ENCODE assay signal across 21 cellular contexts in the genomic region with DNA sequence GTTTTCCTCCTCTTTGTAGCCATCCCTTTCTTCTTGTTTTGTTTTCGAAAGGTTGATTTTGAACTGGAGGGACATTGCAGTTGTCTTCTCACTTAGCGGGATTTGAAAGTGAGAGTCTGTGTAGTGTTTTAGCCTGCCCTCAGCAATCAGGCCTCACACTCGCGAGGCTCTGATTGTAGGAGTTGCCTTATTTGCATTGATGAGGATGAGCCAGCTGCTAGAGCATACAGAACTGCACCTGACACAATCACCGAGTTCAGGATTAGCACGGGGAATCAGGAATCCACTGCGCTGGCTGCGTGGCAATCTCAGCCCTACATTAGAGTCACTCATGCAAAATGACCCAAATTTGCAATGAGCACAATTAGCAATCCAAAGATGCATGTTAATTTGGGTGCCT.
DNase-seq lines count a peak whose midpoint lies in the region; ATAC-seq and TF ChIP-seq lines count a peak whose summit lies in the region.
"Had no signal": no experiment of that assay in that cellular context is flagged by ENCODE, and none has a peak within 500 bp of the region (broad histone marks: within the 10 kb centered on the region; RNA-seq: fewer than 3 reads in every experiment).

No MANE protein-coding gene starts in this region.

- H3K36me3 ChIP-seq in neural cell (ENCODE audit: insufficient read depth, low read length) (no peaks in the 10 kb centered on the region), prostate gland (no peaks in the 10 kb centered on the region)
- H3K36me3 ChIP-seq: colonic mucosa, uterus had no signal

- H3K4me1 ChIP-seq in prostate gland (replicated peaks) = no peaks in the 10 kb centered on the region
- H3K4me1 ChIP-seq: body of pancreas, colonic mucosa, uterus had no signal

- H3K4me2 ChIP-seq in neural cell (ENCODE audit: low read length) = no peak overlapping the region
- H3K4me2 ChIP-seq: KMS-11, SK-N-SH had no signal

- TF ChIP-seq CTCF in neural cell (IDR thresholded peaks at IDR 0.05; ENCODE audit: poor library complexity, severe bottlenecking) (no peak), prostate gland (IDR thresholded peaks at IDR 0.05) (no peak)

- H4K20me1 ChIP-seq in neural cell (ENCODE audit: insufficient read depth) = no peaks in the 10 kb centered on the region

- intact Hi-C loops in prostate gland (cut with DNase I) = no loop called here

- ATAC-seq in HG03469 (IDR thresholded peaks at IDR 0.05; ENCODE audit: unreplicated experiment) = no peak
- ATAC-seq: body of pancreas; left colon; naive thymus-derived CD8-positive, alpha-beta T cell had no signal

- no peak for TF ChIP-seq EP300 in neural cell (conservative IDR thresholded peaks at IDR 0.05; ENCODE audit: poor library complexity, severe bottlenecking)

- 75% methylated on average over 8 of the region's 8 CpGs for WGBS in prostate gland

- TF ChIP-seq RAD21 in neural cell (conservative IDR thresholded peaks at IDR 0.05) = no peak

- H3K9ac ChIP-seq in neural cell (ENCODE audit: low read length) = peak overlapping the region; percentile 25
- H3K9ac ChIP-seq: KMS-11, SK-N-SH had no signal

- TF ChIP-seq POLR2A in prostate gland (IDR thresholded peaks at IDR 0.05) = no peak

- H3K4me3 ChIP-seq in neural cell (ENCODE audit: low read length) (no peak overlapping the region), prostate gland (no peak overlapping the region)
- H3K4me3 ChIP-seq: body of pancreas, colonic mucosa, uterus had no signal

- H3K9me2 ChIP-seq in neural cell (ENCODE audit: insufficient read depth, low read length) = no peaks in the 10 kb centered on the region
- H3K9me2 ChIP-seq: SK-N-SH had no signal

- DNase-seq in ELF-1 (ENCODE audit: low read depth, low spot score) = peak; percentile 20
- DNase-seq in NCI-H526 treated with DMSO at 0.1 percent for 48 hours (lab: John Stamatoyannopoulos, UW) = peak; percentile 40
- peak; percentile 67 for DNase-seq in cerebellum (ENCODE audit: low spot score)
- DNase-seq in prostate gland (ENCODE audit: low spot score) = no peak
- DNase-seq in ureter (ENCODE audit: low spot score) = no peak
- no peak for DNase-seq in COLO829 (ENCODE audit: low spot score)
- DNase-seq: activated CD4-positive, alpha-beta T cell treated with anti-CD3 and anti-CD28 coated beads, Interleukin-2, amount 50 U/mL, for 48 hours; activated CD8-positive, alpha-beta memory T cell treated with anti-CD3 and anti-CD28 coated beads, Interleukin-2, amount 50 U/mL, for 48 hours; activated naive CD8-positive, alpha-beta T cell treated with anti-CD3 and anti-CD28 coated beads for 36 hours; body of pancreas; colonic mucosa; GDM1; left colon; naive thymus-derived CD8-positive, alpha-beta T cell; NCI-H2227 treated with DMSO at 0.1 percent for 48 hours; SK-N-SH; uterus had no signal

- peaks cover 5% of the 10 kb centered on the region for H3F3A ChIP-seq in neural cell (ENCODE audit: insufficient read depth, low read length, poor library complexity, severe bottlenecking)

- no peaks in the 10 kb centered on the region for H3K9me3 ChIP-seq in neural cell (ENCODE audit: low read length)
- H3K9me3 ChIP-seq in prostate gland = no peaks in the 10 kb centered on the region
- H3K9me3 ChIP-seq: body of pancreas, colonic mucosa, SK-N-SH, uterus had no signal

- H3K27me3 ChIP-seq in neural cell (ENCODE audit: insufficient read depth, low read depth, low read length) = no peaks in the 10 kb centered on the region
- H3K27me3 ChIP-seq in prostate gland (replicated peaks; ENCODE audit: insufficient read depth) = no peaks in the 10 kb centered on the region
- H3K27me3 ChIP-seq: body of pancreas, colonic mucosa, uterus had no signal

- H3K27ac ChIP-seq in neural cell (ENCODE audit: low read length) (peak overlapping the region; percentile 49), prostate gland (no peak overlapping the region)
- H3K27ac ChIP-seq: body of pancreas, colonic mucosa, KMS-11, RWPE1, uterus had no signal

- H3K79me2 ChIP-seq in neural cell (replicated peaks; ENCODE audit: insufficient read depth, low read length) = peaks cover 59% of the 10 kb centered on the region

- no peak overlapping the region for H2AFZ ChIP-seq in neural cell (ENCODE audit: low read depth, low read length)

TF ChIP-seq in neural cell, 6 proteins besides CTCF, POLR2A, EP300 and RAD21:
- TF ChIP-seq POLR2AphosphoS5 (IDR thresholded peaks at IDR 0.05) (peak; percentile 44), TAF1 (IDR thresholded peaks at IDR 0.05; ENCODE audit: low read depth) (no peak), REST (IDR thresholded peaks at IDR 0.05; ENCODE audit: borderline replicate concordance) (peak; percentile 48), MXI1 (conservative IDR thresholded peaks at IDR 0.05; ENCODE audit: poor library complexity, severe bottlenecking) (no peak), EZH2 (IDR thresholded peaks at IDR 0.05; ENCODE audit: borderline replicate concordance, insufficient read depth, low read length, poor library complexity, severe bottlenecking) (no peak), SMC3 (conservative IDR thresholded peaks at IDR 0.05; ENCODE audit: poor library complexity) (no peak)

Comparison
In these comparisons a context has a peak if more than half of its experiments do, and no peak if none do; other contexts are left out.
1. DNase-seq: peak in ELF-1 (single experiment), NCI-H526 treated with DMSO at 0.1 percent for 48 hours (single experiment) and cerebellum (single experiment); none in prostate gland (single experiment), ureter (single experiment) and COLO829 (single experiment).